Comparison of ENCODE assay signal across 8 cellular contexts in the genomic region with DNA sequence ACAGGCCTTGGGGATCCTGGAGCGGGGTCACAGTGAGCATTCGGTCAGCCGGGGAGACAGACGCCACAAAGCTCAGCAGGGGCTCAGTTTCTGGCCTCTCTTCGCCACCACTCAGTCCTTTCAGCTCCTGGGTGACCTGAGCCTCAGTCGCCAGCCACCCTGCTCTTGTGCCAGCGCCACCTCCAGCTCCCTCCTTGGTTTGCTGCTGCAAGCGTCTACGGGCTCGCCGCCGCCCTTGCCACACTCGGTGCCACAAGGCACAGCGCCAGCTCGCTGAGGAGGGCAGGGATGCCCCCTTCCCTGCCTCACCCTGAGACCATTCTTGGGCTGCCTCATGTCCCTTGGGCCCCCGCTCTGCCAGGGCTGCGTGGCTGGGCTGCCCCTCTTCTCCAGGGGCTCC. TPM values are rescaled to one million over a fixed set of nuclear protein-coding genes. Genes with fewer than 3 reads are reported as not detected.
DNase-seq lines count a peak whose midpoint lies in the region; ATAC-seq and TF ChIP-seq lines count a peak whose summit lies in the region.

No MANE protein-coding gene starts in this region.

- H3K9ac ChIP-seq in DND-41 (ENCODE audit: low read depth, low read length): peak overlapping the region; percentile 72

- H3K27me3 ChIP-seq in DND-41 (ENCODE audit: insufficient read depth, low read length, poor library complexity) (no peaks in the 10 kb centered on the region), esophagus squamous epithelium (no peaks in the 10 kb centered on the region), ovary (no peaks in the 10 kb centered on the region)

- peaks cover 60% of the 10 kb centered on the region for H3K79me2 ChIP-seq in DND-41 (ENCODE audit: insufficient read depth, low read length)
- H3K79me2 ChIP-seq in OCI-LY7 (ENCODE audit: insufficient read depth, low read depth, low read length): peaks cover 43% of the 10 kb centered on the region

- peak overlapping the region; percentile 84 for H2AFZ ChIP-seq in DND-41 (ENCODE audit: low read depth, low read length)
- H2AFZ ChIP-seq in OCI-LY7 (ENCODE audit: low read length): no peak overlapping the region

- BruUV-seq in OCI-LY7 (replicated peaks; lab: Mats Ljungman, UMichigan): no TSS peak

- peak overlapping the region; percentile 60 to 79; a peak in 3 of 4 replicates for H3K4me3 ChIP-seq in DND-41 (ENCODE audit: low read depth in 1 of 2, low read length in 2 of 2)
- peak overlapping the region; percentile 87 for H3K4me3 ChIP-seq in OCI-LY7 (ENCODE audit: low read depth, low read length, poor library complexity, severe bottlenecking)
- H3K4me3 ChIP-seq in esophagus squamous epithelium: peak overlapping the region; percentile 49 to 89 (median 82)
- peak overlapping the region; percentile 64 for H3K4me3 ChIP-seq in ovary

- no peak for TF ChIP-seq EP300 in ovary (IDR thresholded peaks at IDR 0.05)

- H4K20me1 ChIP-seq in DND-41 (ENCODE audit: insufficient read depth, low read length): peaks cover 29% of the 10 kb centered on the region; the same call in 1 of the 2 replicates
- peaks cover 16% of the 10 kb centered on the region for H4K20me1 ChIP-seq in OCI-LY7 (ENCODE audit: insufficient read depth, low read length)

- H3K4me1 ChIP-seq in DND-41 (ENCODE audit: insufficient read depth, low read length) (peaks cover 51% of the 10 kb centered on the region), OCI-LY7 (ENCODE audit: insufficient read depth, low read length, poor library complexity, severe bottlenecking) (peaks cover 34% of the 10 kb centered on the region), esophagus squamous epithelium (peaks cover 24 to 66% (median 38%) of the 10 kb centered on the region in 3 donors), ovary (ENCODE audit: insufficient read depth) (peaks cover 7% of the 10 kb centered on the region)

- ATAC-seq in DND-41 (ENCODE audit: insufficient read depth, low read depth) (no peak), GM18858 (IDR thresholded peaks at IDR 0.05; ENCODE audit: unreplicated experiment) (no peak), HG03097 (IDR thresholded peaks at IDR 0.05; ENCODE audit: low FRiP score, unreplicated experiment) (no peak)

- H3K9me3 ChIP-seq in DND-41 (ENCODE audit: insufficient read depth, low read length, severe bottlenecking): no peaks in the 10 kb centered on the region
- no peaks in the 10 kb centered on the region for H3K9me3 ChIP-seq in OCI-LY7 (ENCODE audit: low read length)
- no peaks in the 10 kb centered on the region for H3K9me3 ChIP-seq in esophagus squamous epithelium
- H3K9me3 ChIP-seq in ovary: no peaks in the 10 kb centered on the region

- TF ChIP-seq CTCF in DND-41 (IDR thresholded peaks at IDR 0.05; ENCODE audit: borderline replicate concordance, extremely low read depth, low read length, poor library complexity, severe bottlenecking): no peak
- no peak for TF ChIP-seq CTCF in OCI-LY7 (conservative IDR thresholded peaks at IDR 0.05; ENCODE audit: low read length)
- TF ChIP-seq CTCF in esophagus squamous epithelium (IDR thresholded peaks at IDR 0.05): no peak
- TF ChIP-seq CTCF in ovary (IDR thresholded peaks at IDR 0.05): no peak

- DNase-seq in DND-41: no peak
- no peak for DNase-seq in OCI-LY7 (ENCODE audit: low spot score)
- no peak for DNase-seq in esophagus squamous epithelium (lab: John Stamatoyannopoulos, UW)
- peak in 3 of 5 donors; percentile 60 to 62 (median 61) for DNase-seq in ovary
- no peak for DNase-seq in germinal center (ENCODE audit: low spot score)
- no peak for DNase-seq in hypothalamus (lab: John Stamatoyannopoulos, UW)

- intact Hi-C loops in OCI-LY7 (cut with micrococcal nuclease; ENCODE audit: unreplicated experiment) (loop anchor here (2.0 kb wide), 1 partner anchor 16 kb away; a partner anchor contains a TSS), esophagus squamous epithelium (cut with DNase I) (no loop called here), ovary (cut with DNase I) (no loop called here)

- POLR2A ChIA-PET in OCI-LY7 (lab: Charles Lee): interaction anchor here (1.4 to 2.0 kb wide), 3 partner anchors 17 to 25 kb away, joined by 3 to 35 read pairs (median 6); a partner anchor contains a TSS

- H3K4me2 ChIP-seq in DND-41 (ENCODE audit: insufficient read depth, low read length) (peak overlapping the region; percentile 91), OCI-LY7 (ENCODE audit: low read length) (peak overlapping the region; percentile 90)

- WGBS in esophagus squamous epithelium, 2 donors: 54 to 58% methylated on average over 13 to 14 of the region's 17 CpGs
- 21 to 24% (median 24%) methylated on average over 17 of the region's 17 CpGs for whole genome bisulfite sequencing in ovary, 3 donors

- H3K36me3 ChIP-seq in DND-41 (ENCODE audit: insufficient read depth, low read length): peaks cover 73% of the 10 kb centered on the region
- H3K36me3 ChIP-seq in OCI-LY7 (ENCODE audit: insufficient read depth, low read length): peaks cover 90% of the 10 kb centered on the region
- H3K36me3 ChIP-seq in esophagus squamous epithelium: peaks cover 0 to 73% (median 26%) of the 10 kb centered on the region in 3 donors
- H3K36me3 ChIP-seq in ovary: no peaks in the 10 kb centered on the region

- CTCF ChIA-PET in OCI-LY7 (lab: Charles Lee; ENCODE audit: unreplicated experiment): no interaction called here

- no peaks in the 10 kb centered on the region for H3K9me2 ChIP-seq in OCI-LY7 (ENCODE audit: insufficient read depth, low read length)

- H3K27ac ChIP-seq in DND-41 (ENCODE audit: low read length) (peak overlapping the region; percentile 85), OCI-LY7 (ENCODE audit: low read depth, low read length, poor library complexity, severe bottlenecking) (peak overlapping the region; percentile 62), esophagus squamous epithelium (peak overlapping the region; percentile 86 to 96 (median 93)), ovary (peak overlapping the region; percentile 78 to 85)

- TF ChIP-seq POLR2A in esophagus squamous epithelium (IDR thresholded peaks at IDR 0.05): no peak
- TF ChIP-seq POLR2A in ovary (IDR thresholded peaks at IDR 0.05): no peak

RNA-seq across cellular contexts. Expression of a gene that starts 1.5 kb away (rescaled TPM):
- 2,328 and 2,651 TPM in 2 replicates for total RNA-seq in OCI-LY7 (2014; rRNA removed; shearing (Covaris generic))
- total RNA-seq in OCI-LY7 (2022) (1,778 and 1,903 TPM in 2 replicates), esophagus squamous epithelium (1,000 to 10,000 TPM; 1,144 to 2,095 (median 1,685) TPM), ovary (1,000 to 10,000 TPM; 2,147 to 3,018 (median 2,446) TPM)
- polyA plus RNA-seq in ovary: 1,000 to 10,000 TPM; 2,476 to 3,023 TPM

RNA-seq across cellular contexts. Expression of a gene that starts 16.2 kb away (rescaled TPM):
- 15.6 and 22.5 TPM in 2 replicates for total RNA-seq in OCI-LY7 (2014; rRNA removed; shearing (Covaris generic))
- 38.2 and 40.4 TPM in 2 replicates for total RNA-seq in OCI-LY7 (2022)
- 10 to 100 TPM in 1 of 4 donors, 1 to 10 TPM in 3; 5.0 to 12.7 (median 8.0) TPM for total RNA-seq in esophagus squamous epithelium
- 10 to 100 TPM in 5 of 7 donors, 1 to 10 TPM in 2; 6.9 to 27.3 (median 21.1) TPM for total RNA-seq in ovary
- 10 to 100 TPM in 1 of 2 donors, 1 to 10 TPM in 1; 5.9 to 18.3 TPM for polyA plus RNA-seq in ovary

RNA-seq across cellular contexts. Expression of a gene that starts 26.5 kb away (rescaled TPM):
- 130 and 133 TPM in 2 replicates for total RNA-seq in OCI-LY7 (2014; rRNA removed; shearing (Covaris generic))
- total RNA-seq in OCI-LY7 (2022) (162 and 174 TPM in 2 replicates), esophagus squamous epithelium (100 to 1,000 TPM; 103 to 132 (median 111) TPM), ovary (100 to 1,000 TPM in 3 of 7 donors, 10 to 100 TPM in 4; 41.5 to 130 (median 89.8) TPM)
- 10 to 100 TPM; 54.2 to 90.4 TPM for polyA plus RNA-seq in ovary

RNA-seq across cellular contexts. Expression of a gene that starts 28.6 kb away (rescaled TPM):
- total RNA-seq in OCI-LY7 (2014; rRNA removed; shearing (Covaris generic)): 0.08 and 0.28 TPM in 2 replicates
- total RNA-seq in OCI-LY7 (2022) (0.21 and 0.30 TPM in 2 replicates), esophagus squamous epithelium (1,000 to 10,000 TPM in 2 of 4 donors, 100 to 1,000 TPM in 2; 695 to 1,250 (median 954) TPM), ovary (100 to 1,000 TPM; 353 to 699 (median 607) TPM)
- polyA plus RNA-seq in ovary: 100 to 1,000 TPM; 114 to 376 TPM

RNA-seq across cellular contexts. Expression of a gene that starts 37.4 kb away (rescaled TPM):
- total RNA-seq in OCI-LY7 (2014; rRNA removed; shearing (Covaris generic)): 41.2 and 52.8 TPM in 2 replicates
- total RNA-seq in OCI-LY7 (2022) (81.6 and 92.6 TPM in 2 replicates), esophagus squamous epithelium (10 to 100 TPM; 34.7 to 58.6 (median 53.6) TPM), ovary (100 to 1,000 TPM in 3 of 7 donors, 10 to 100 TPM in 4; 38.1 to 138 (median 96.0) TPM)
- 10 to 100 TPM; 29.9 to 59.1 TPM for polyA plus RNA-seq in ovary

Comparison
In these comparisons a context has a peak if more than half of its experiments do, and no peak if none do; other contexts are left out.
1. DNase-seq: peak in ovary (3 of 5); none in DND-41 (single experiment), OCI-LY7 (single experiment), esophagus squamous epithelium (single experiment), germinal center (single experiment) and hypothalamus (0 of 51).
2. Peak in every context shown above with its lines, with median percentiles within 50 percentile points of each other: H3K27ac ChIP-seq and H3K4me3 ChIP-seq.